9 cellular contexts compared by ENCODE assay signal in genomic region chr2:119011162-119011909, GRCh38.
DNase-seq lines count a peak whose midpoint lies in the region; ATAC-seq, FAIRE-seq and TF ChIP-seq lines count a peak whose summit lies in the region.
"Had no signal": no experiment of that assay in that cellular context is flagged by ENCODE, and none has a peak within 500 bp of the region (broad histone marks: within the 10 kb centered on the region; RNA-seq: fewer than 3 reads in every experiment).

No MANE protein-coding gene starts in this region.

- peaks cover 67% of the 10 kb centered on the region for H3K27me3 Mint-ChIP-seq in progenitor cell of endocrine pancreas

- peaks cover 4% of the 10 kb centered on the region for H3K4me1 Mint-ChIP-seq in progenitor cell of endocrine pancreas (ENCODE audit: low read depth)
- H3K4me1 Mint-ChIP-seq: CD4-positive, CD25-positive, alpha-beta regulatory T cell had no signal

- no peak for FAIRE-seq in HTR-8/SVneo (lab: Jason Lieb, UNC)

- DNase-seq in NCI-H1436 (lab: John Stamatoyannopoulos, UW), result peak; percentile 36
- DNase-seq in NCI-H1436 treated with DMSO at 0.1 percent for 48 hours (lab: John Stamatoyannopoulos, UW), result no peak
- DNase-seq in HTR-8/SVneo (ENCODE audit: insufficient read length, low spot score), result peak; percentile 42
- DNase-seq in UCSD-AML1 (lab: John Stamatoyannopoulos, UW; ENCODE audit: unreplicated experiment), result peak; percentile 25
- peak; percentile 64 for DNase-seq in Right ventricle myocardium superior
- peak; percentile 66 for DNase-seq in progenitor cell of endocrine pancreas (ENCODE audit: low spot score, unreplicated experiment)
- DNase-seq in GOT3 (lab: John Stamatoyannopoulos, UW), result no peak
- DNase-seq: CD4-positive, CD25-positive, alpha-beta regulatory T cell had no signal

- H3K4me3 Mint-ChIP-seq in progenitor cell of endocrine pancreas (ENCODE audit: low read depth), result no peak overlapping the region
- H3K4me3 Mint-ChIP-seq: CD4-positive, CD25-positive, alpha-beta regulatory T cell had no signal

- ATAC-seq in Right ventricle myocardium superior (ENCODE audit: poor library complexity), result peak; percentile 97
- ATAC-seq in HG02840 (IDR thresholded peaks at IDR 0.05; ENCODE audit: low FRiP score, unreplicated experiment), result no peak

- H3K27ac Mint-ChIP-seq in progenitor cell of endocrine pancreas, result no peak overlapping the region

- peak; percentile 89 for TF ChIP-seq CTCF in progenitor cell of endocrine pancreas (IDR thresholded peaks at IDR 0.05; ENCODE audit: unreplicated experiment)

- H3K36me3 Mint-ChIP-seq in progenitor cell of endocrine pancreas (ENCODE audit: insufficient read depth), result no peaks in the 10 kb centered on the region
- H3K36me3 Mint-ChIP-seq: CD4-positive, CD25-positive, alpha-beta regulatory T cell had no signal

- intact Hi-C loops in Right ventricle myocardium superior (cut with DNase I), result loop anchor here (5.0 kb wide), 1 partner anchor 281 kb away; no protein-coding TSS in a partner anchor

- H3K9me3 Mint-ChIP-seq in progenitor cell of endocrine pancreas (ENCODE audit: low read depth), result no peaks in the 10 kb centered on the region

Comparison
In these comparisons a context has a peak if more than half of its experiments do, and no peak if none do; other contexts are left out.
1. DNase-seq: peak in NCI-H1436 (single experiment), HTR-8/SVneo (single experiment), UCSD-AML1 (single experiment), Right ventricle myocardium superior (single experiment) and progenitor cell of endocrine pancreas (single experiment); none in NCI-H1436 treated with DMSO at 0.1 percent for 48 hours (single experiment) and GOT3 (single experiment).